8 cellular contexts compared by ENCODE assay signal in the genomic region with DNA sequence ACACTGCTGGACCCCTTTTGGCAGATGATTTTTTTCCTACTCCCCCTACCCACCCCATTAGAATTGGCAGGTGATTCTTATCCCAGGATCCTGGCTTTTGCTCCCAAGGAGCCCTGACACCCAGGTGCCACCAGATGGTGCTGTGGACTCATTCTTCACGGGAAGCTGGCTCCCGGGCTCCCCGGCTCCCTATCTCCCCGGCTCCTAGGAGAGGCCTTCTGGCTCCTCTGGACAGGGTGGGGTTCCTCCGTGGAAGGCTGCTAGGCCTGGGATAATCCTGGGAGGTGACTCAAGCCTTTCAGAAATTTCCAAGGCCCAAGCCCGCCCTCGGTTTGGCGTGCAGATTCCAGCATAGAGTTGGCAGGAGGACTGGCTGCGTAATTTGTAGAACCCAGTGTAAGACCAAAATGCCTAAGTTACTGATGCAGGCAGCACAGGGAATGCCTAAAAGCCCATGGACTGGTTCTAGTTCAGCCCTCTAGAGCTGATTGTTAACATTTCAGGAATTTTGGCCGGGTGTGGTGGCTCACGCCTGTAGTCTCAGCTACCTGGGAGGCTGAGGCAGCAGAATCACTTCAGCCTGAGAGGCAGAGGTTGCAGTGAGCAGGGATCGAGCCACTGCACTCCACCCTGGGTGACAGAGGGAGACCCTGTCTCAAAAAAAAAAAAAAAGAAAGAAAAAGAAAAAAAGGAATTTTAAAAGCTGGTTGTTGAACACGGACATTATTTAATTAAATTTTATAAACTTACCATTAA. TPM values are rescaled to one million over a fixed set of nuclear protein-coding genes. Genes with fewer than 3 reads are reported as not detected.
A peak's percentile ranks its signal among the peaks of the same experiment; 100 is the strongest.
DNase-seq lines count a peak whose midpoint lies in the region; ATAC-seq and TF ChIP-seq lines count a peak whose summit lies in the region.

No MANE protein-coding gene starts in this region.

- no peaks in the 10 kb centered on the region for H3K27me3 ChIP-seq in BJ (ENCODE audit: control insufficient read depth, insufficient read depth, low read length)

- POLR2A ChIA-PET in BJ (lab: Charles Lee) (no interaction called here), HEK293T (lab: Yijun Ruan, JAX) (interaction anchor here (1.3 kb wide), 1 partner anchor 65 kb away, joined by 3 read pairs; the partner anchor contains the start of gene MARCKSL1)

- H3K36me3 ChIP-seq in BJ (ENCODE audit: control insufficient read depth, insufficient read depth, low read length): no peaks in the 10 kb centered on the region

- ATAC-seq in HG03342 (IDR thresholded peaks at IDR 0.05; ENCODE audit: unreplicated experiment): no peak

- H3K4me3 ChIP-seq in BJ (ENCODE audit: low read depth, low read length): no peak overlapping the region

- TF ChIP-seq CTCF in BJ (IDR thresholded peaks at IDR 0.05; ENCODE audit: insufficient read depth, low read depth, low read length) (peak; percentile 93), mesothelial cell of epicardium (IDR thresholded peaks at IDR 0.05; ENCODE audit: unreplicated experiment) (peak; percentile 70)

- peak overlapping the region; percentile 79 for H3K27ac Mint-ChIP-seq in mesothelial cell of epicardium

- no peaks in the 10 kb centered on the region for H3K27me3 Mint-ChIP-seq in mesothelial cell of epicardium (ENCODE audit: low read depth)

- H3K36me3 Mint-ChIP-seq in mesothelial cell of epicardium: peaks cover 5% of the 10 kb centered on the region

- no peaks in the 10 kb centered on the region for H3K9me3 Mint-ChIP-seq in mesothelial cell of epicardium

- no peak overlapping the region for H3K4me3 Mint-ChIP-seq in mesothelial cell of epicardium

- peak; percentile 83 for DNase-seq in BJ (ENCODE audit: low read depth)
- peak; percentile 96 for DNase-seq in HEK293T (ENCODE audit: extremely low spot score)
- DNase-seq in NCI-H748 treated with DMSO at 0.1 percent for 48 hours (lab: John Stamatoyannopoulos, UW): peak; percentile 15
- DNase-seq in activated CD8-positive, alpha-beta memory T cell treated with anti-CD3 and anti-CD28 coated beads, Interleukin-2, amount 50 U/mL, for 24 hours (ENCODE audit: extremely low read depth): peak; percentile 14
- peak; percentile 87 for DNase-seq in epidermal melanocyte (ENCODE audit: insufficient read length, low spot score)
- DNase-seq in mesothelial cell of epicardium (ENCODE audit: low spot score in 2 of 2, unreplicated experiment in 2 of 2): peak; percentile 67 to 88
- peak; percentile 6 to 10 for DNase-seq in stimulated activated CD8-positive, alpha-beta memory T cell treated with anti-CD3 and anti-CD28 coated beads, Interleukin-15, amount 100 ng/mL, for 4 hours (ENCODE audit: low read depth in 2 of 2)

- H3K4me1 Mint-ChIP-seq in mesothelial cell of epicardium: peaks cover 14% of the 10 kb centered on the region

- CTCF ChIA-PET in BJ (lab: Yijun Ruan, JAX): interaction anchor here (0.6 to 5.3 kb wide), 23 partner anchors 12 to 685 kb away, joined by 3 to 120 read pairs (median 4); no protein-coding TSS in a partner anchor
- CTCF ChIA-PET in HEK293T (lab: Yijun Ruan, JAX): interaction anchor here (0.6 to 1.9 kb wide), 8 partner anchors 10 to 599 kb away, joined by 3 to 16 read pairs (median 4); no protein-coding TSS in a partner anchor

TF ChIP-seq in HEK293T, 16 proteins besides CTCF, POLR2A, EP300 and RAD21:
- TF ChIP-seq TARDBP (IDR thresholded peaks at IDR 0.05) (no peak), ZNF384 (IDR thresholded peaks at IDR 0.05) (no peak), FOXM1 (IDR thresholded peaks at IDR 0.05; ENCODE audit: borderline replicate concordance) (no peak), FOXA1 (IDR thresholded peaks at IDR 0.05) (no peak), LEF1 (IDR thresholded peaks at IDR 0.05; ENCODE audit: borderline replicate concordance) (no peak), SP1 (IDR thresholded peaks at IDR 0.05) (no peak), HDGF (IDR thresholded peaks at IDR 0.05; ENCODE audit: borderline replicate concordance) (no peak), FOXK2 (IDR thresholded peaks at IDR 0.05) (no peak), L3MBTL2 (conservative IDR thresholded peaks at IDR 0.05) (no peak), ELF4 (IDR thresholded peaks at IDR 0.05) (no peak), PKNOX1 (IDR thresholded peaks at IDR 0.05) (no peak)

RNA-seq across cellular contexts. Expression of gene BSDC1, which starts 6.8 kb away (rescaled TPM):
- polyA plus RNA-seq in BJ (2011; rRNA removed): 53.6 and 74.1 TPM in 2 replicates
- 30.0 and 30.9 TPM in 2 replicates for polyA minus RNA-seq in BJ (2011; rRNA and poly(A)+ RNA removed)
- 73.4 to 74.8 TPM (median 74.6 TPM) in 3 replicates for total RNA-seq in mesothelial cell of epicardium

RNA-seq across cellular contexts. Expression of gene TSSK3, which starts 38.7 kb away (rescaled TPM):
- 0.39 and 0.42 TPM in 2 replicates for polyA plus RNA-seq in BJ (2011; rRNA removed)
- polyA minus RNA-seq in BJ (2011; rRNA and poly(A)+ RNA removed): 0.33 TPM in 1 of 2 replicates, not detected in the other
- total RNA-seq in mesothelial cell of epicardium: 6.6 to 8.1 TPM (median 7.8 TPM) in 3 replicates

RNA-seq across cellular contexts. Expression of gene FAM229A, which starts 38.8 kb away (rescaled TPM):
- 1.3 and 2.4 TPM in 2 replicates for polyA plus RNA-seq in BJ (2011; rRNA removed)
- 2.1 and 2.3 TPM in 2 replicates for polyA minus RNA-seq in BJ (2011; rRNA and poly(A)+ RNA removed)
- total RNA-seq in mesothelial cell of epicardium: 12.5 to 12.9 TPM (median 12.5 TPM) in 3 replicates

Comparison
In these comparisons a context has a peak if more than half of its experiments do, and no peak if none do; other contexts are left out.
1. DNase-seq: peak in every context shown above with its lines; median percentile 96 in HEK293T; 87 in epidermal melanocyte; 83 in BJ; 78 in mesothelial cell of epicardium; 15 in NCI-H748 treated with DMSO at 0.1 percent for 48 hours; 14 in activated CD8-positive, alpha-beta memory T cell treated with anti-CD3 and anti-CD28 coated beads, Interleukin-2, amount 50 U/mL, for 24 hours; 8 in stimulated activated CD8-positive, alpha-beta memory T cell treated with anti-CD3 and anti-CD28 coated beads, Interleukin-15, amount 100 ng/mL, for 4 hours.